In genomic region chr4:163587867-163588266, GRCh38 we compare ENCODE assay signal across 8 cellular contexts.
DNase-seq lines count a peak whose midpoint lies in the region; ATAC-seq and TF ChIP-seq lines count a peak whose summit lies in the region.

No MANE protein-coding gene starts in this region.

- H3K4me3 Mint-ChIP-seq in progenitor cell of endocrine pancreas (ENCODE audit: low read depth), result no peak overlapping the region

- no peaks in the 10 kb centered on the region for H3K27me3 Mint-ChIP-seq in progenitor cell of endocrine pancreas

- H3K27ac Mint-ChIP-seq in progenitor cell of endocrine pancreas, result peak overlapping the region; percentile 93

- DNase-seq in SIG-M5 treated with dmso at 0.1 percent for 504 hours (lab: John Stamatoyannopoulos, UW; ENCODE audit: unreplicated experiment), result peak; percentile 48
- no peak for DNase-seq in SIG-M5 (lab: John Stamatoyannopoulos, UW)
- DNase-seq in NOMO-1 (lab: John Stamatoyannopoulos, UW; ENCODE audit: unreplicated experiment in 2 of 2), result peak; percentile 36 to 93
- DNase-seq in progenitor cell of endocrine pancreas (ENCODE audit: low spot score, unreplicated experiment), result no peak
- DNase-seq in NCI-H510A (lab: John Stamatoyannopoulos, UW), result no peak
- no peak for DNase-seq in amniotic stem cell (lab: John Stamatoyannopoulos, UW)
- DNase-seq in activated gamma-delta T cell treated with Interleukin-2 at 50 U/mL for 16 hours, result no peak

- no peaks in the 10 kb centered on the region for H3K36me3 Mint-ChIP-seq in progenitor cell of endocrine pancreas (ENCODE audit: insufficient read depth)

- H3K4me1 Mint-ChIP-seq in progenitor cell of endocrine pancreas (ENCODE audit: low read depth), result peaks cover 37% of the 10 kb centered on the region

- H3K9me3 Mint-ChIP-seq in progenitor cell of endocrine pancreas (ENCODE audit: low read depth), result peaks cover 7% of the 10 kb centered on the region

- TF ChIP-seq CTCF in progenitor cell of endocrine pancreas (IDR thresholded peaks at IDR 0.05; ENCODE audit: unreplicated experiment), result peak; percentile 55

- peak; percentile 59 for ATAC-seq in HG02759 (IDR thresholded peaks at IDR 0.05; ENCODE audit: unreplicated experiment)

Comparison
In these comparisons a context has a peak if more than half of its experiments do, and no peak if none do; other contexts are left out.
1. DNase-seq: peak in SIG-M5 treated with dmso at 0.1 percent for 504 hours (single experiment) and NOMO-1 (2 of 2); none in SIG-M5 (single experiment), progenitor cell of endocrine pancreas (single experiment), NCI-H510A (single experiment), amniotic stem cell (single experiment) and activated gamma-delta T cell treated with Interleukin-2 at 50 U/mL for 16 hours (single experiment).